ENCODE assay signal across 18 cellular contexts in the genomic region with DNA sequence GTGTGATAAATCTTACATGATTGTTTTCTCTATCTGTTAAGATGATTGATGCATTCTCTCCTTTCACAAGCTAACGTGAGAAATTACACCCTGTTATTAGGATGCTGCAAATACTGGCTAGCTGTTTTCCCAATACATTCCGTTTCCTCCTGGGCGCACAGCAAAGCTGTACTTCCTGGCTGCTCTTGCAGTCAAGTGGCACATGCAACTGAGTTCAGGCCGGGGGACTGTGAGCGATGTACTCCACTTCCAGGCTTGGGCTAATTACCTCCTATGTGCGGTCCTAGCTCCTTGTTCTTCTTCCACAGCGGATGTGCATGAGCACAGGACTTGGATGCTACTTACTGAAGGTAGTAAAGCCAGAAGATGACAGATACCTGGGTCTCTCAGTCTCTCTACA.
DNase-seq lines count a peak whose midpoint lies in the region; ATAC-seq and TF ChIP-seq lines count a peak whose summit lies in the region.
"Had no signal": no experiment of that assay in that cellular context is flagged by ENCODE, and none has a peak within 500 bp of the region (broad histone marks: within the 10 kb centered on the region; RNA-seq: fewer than 3 reads in every experiment).

No MANE protein-coding gene starts in this region.

- intact Hi-C loops in upper lobe of right lung (cut with DNase I) = no loop called here

- H3K27ac ChIP-seq in HEK293 (ENCODE audit: extremely low read depth, low read depth, low read length) (no peak overlapping the region), upper lobe of right lung (no peak overlapping the region)
- H3K27ac ChIP-seq: KMS-11 had no signal

- H3K27ac Mint-ChIP-seq in activated naive CD4-positive, alpha-beta T cell treated with anti-CD3 and anti-CD28 coated beads, Interleukin-2, amount 10 ng/mL, durations not matched to agents 7 days and 5 days = no peak overlapping the region
- H3K27ac Mint-ChIP-seq: CD8-positive, alpha-beta memory T cell had no signal

- H3K4me3 Mint-ChIP-seq in activated naive CD4-positive, alpha-beta T cell treated with anti-CD3 and anti-CD28 coated beads, Interleukin-2, amount 10 ng/mL, durations not matched to agents 7 days and 5 days = no peak overlapping the region
- H3K4me3 Mint-ChIP-seq: CD8-positive, alpha-beta memory T cell had no signal

- peak; percentile 43 for ATAC-seq in upper lobe of right lung
- ATAC-seq: Panc1, Right ventricle myocardium inferior had no signal

- H3K27me3 Mint-ChIP-seq in activated naive CD4-positive, alpha-beta T cell treated with anti-CD3 and anti-CD28 coated beads, Interleukin-2, amount 10 ng/mL, durations not matched to agents 7 days and 5 days = no peaks in the 10 kb centered on the region
- H3K27me3 Mint-ChIP-seq: CD8-positive, alpha-beta memory T cell had no signal

- H3K4me1 ChIP-seq in HEK293 (ENCODE audit: control insufficient read depth, insufficient read depth, low read length) (no peaks in the 10 kb centered on the region), upper lobe of right lung (no peaks in the 10 kb centered on the region)

- no peaks in the 10 kb centered on the region for H3K27me3 ChIP-seq in upper lobe of right lung

- H3K4me1 Mint-ChIP-seq in activated naive CD4-positive, alpha-beta T cell treated with anti-CD3 and anti-CD28 coated beads, Interleukin-2, amount 10 ng/mL, durations not matched to agents 7 days and 5 days = no peaks in the 10 kb centered on the region
- H3K4me1 Mint-ChIP-seq: CD8-positive, alpha-beta memory T cell had no signal

- POLR2A ChIA-PET in HEK293 (lab: Yijun Ruan, JAX) = no interaction called here

- CTCF ChIA-PET in HEK293 (lab: Yijun Ruan, JAX) = no interaction called here
- CTCF ChIA-PET in activated naive CD4-positive, alpha-beta T cell treated with anti-CD3 and anti-CD28 coated beads, Interleukin-2, amount 10 ng/mL, durations not matched to agents 7 days and 5 days (lab: Charles Lee) = no interaction called here

- H3K9me3 ChIP-seq in HEK293 (ENCODE audit: control insufficient read depth, insufficient read depth, low read depth, low read length) = no peaks in the 10 kb centered on the region
- no peaks in the 10 kb centered on the region for H3K9me3 ChIP-seq in upper lobe of right lung
- H3K9me3 ChIP-seq: MG63, SK-N-SH had no signal

- H3K36me3 ChIP-seq in HEK293 (ENCODE audit: control insufficient read depth in 2 of 2, insufficient read depth in 1 of 2, low read length in 2 of 2) = no peaks in the 10 kb centered on the region
- H3K36me3 ChIP-seq in upper lobe of right lung = no peaks in the 10 kb centered on the region
- H3K36me3 ChIP-seq: MG63 had no signal

- peaks cover 11% of the 10 kb centered on the region for H3K9me3 Mint-ChIP-seq in activated naive CD4-positive, alpha-beta T cell treated with anti-CD3 and anti-CD28 coated beads, Interleukin-2, amount 10 ng/mL, durations not matched to agents 7 days and 5 days
- H3K9me3 Mint-ChIP-seq: CD8-positive, alpha-beta memory T cell had no signal

- no peak for TF ChIP-seq CTCF in HEK293 (tag by site-specific recombination; IDR thresholded peaks at IDR 0.05)
- TF ChIP-seq CTCF in upper lobe of right lung (IDR thresholded peaks at IDR 0.05) = no peak

- DNase-seq in NCI-H460 (ENCODE audit: extremely low read depth, low read depth) (peak; percentile 94), kidney tubule cell (ENCODE audit: low spot score) (peak; percentile 36), upper lobe of right lung (no peak), DMS79 (lab: John Stamatoyannopoulos, UW) (no peak), COLO829 (ENCODE audit: low spot score) (no peak)
- DNase-seq in activated naive CD4-positive, alpha-beta T cell treated with anti-CD3 and anti-CD28 coated beads, Interleukin-2, amount 10 ng/mL, durations not matched to agents 7 days and 5 days = no peak
- DNase-seq: CD8-positive, alpha-beta memory T cell; DMS 273 treated with DMSO at 0.1 percent for 48 hours; MG63; NCI-H1092 treated with DMSO at 0.1 percent for 48 hours; NCI-H187; NCI-H2171; NCI-H524 treated with DMSO at 0.1 percent for 48 hours; SK-N-SH had no signal

- H3K36me3 Mint-ChIP-seq in activated naive CD4-positive, alpha-beta T cell treated with anti-CD3 and anti-CD28 coated beads, Interleukin-2, amount 10 ng/mL, durations not matched to agents 7 days and 5 days = peaks cover 4% of the 10 kb centered on the region
- H3K36me3 Mint-ChIP-seq: CD8-positive, alpha-beta memory T cell had no signal

- H3K4me3 ChIP-seq in HEK293 (ENCODE audit: low read depth, low read length) (no peak overlapping the region), upper lobe of right lung (no peak overlapping the region)
- H3K4me3 ChIP-seq: MG63 had no signal

TF ChIP-seq in HEK293, 187 proteins besides CTCF, POLR2A, EP300 and RAD21 (continues in another document):
- TF ChIP-seq, protein P1, sequence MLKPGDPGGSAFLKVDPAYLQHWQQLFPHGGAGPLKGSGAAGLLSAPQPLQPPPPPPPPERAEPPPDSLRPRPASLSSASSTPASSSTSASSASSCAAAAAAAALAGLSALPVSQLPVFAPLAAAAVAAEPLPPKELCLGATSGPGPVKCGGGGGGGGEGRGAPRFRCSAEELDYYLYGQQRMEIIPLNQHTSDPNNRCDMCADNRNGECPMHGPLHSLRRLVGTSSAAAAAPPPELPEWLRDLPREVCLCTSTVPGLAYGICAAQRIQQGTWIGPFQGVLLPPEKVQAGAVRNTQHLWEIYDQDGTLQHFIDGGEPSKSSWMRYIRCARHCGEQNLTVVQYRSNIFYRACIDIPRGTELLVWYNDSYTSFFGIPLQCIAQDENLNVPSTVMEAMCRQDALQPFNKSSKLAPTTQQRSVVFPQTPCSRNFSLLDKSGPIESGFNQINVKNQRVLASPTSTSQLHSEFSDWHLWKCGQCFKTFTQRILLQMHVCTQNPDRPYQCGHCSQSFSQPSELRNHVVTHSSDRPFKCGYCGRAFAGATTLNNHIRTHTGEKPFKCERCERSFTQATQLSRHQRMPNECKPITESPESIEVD (tag by site-specific recombination; IDR thresholded peaks at IDR 0.05) = no peak
- TF ChIP-seq ZNF184 (tag by site-specific recombination; IDR thresholded peaks at IDR 0.05) (no peak), ZNF677 (tag by site-specific recombination; IDR thresholded peaks at IDR 0.05) (no peak), ZIC2 (tag by site-specific recombination; IDR thresholded peaks at IDR 0.05) (no peak), ZNF426 (tag by site-specific recombination; IDR thresholded peaks at IDR 0.05) (no peak), ZNF354C (tag by site-specific recombination; IDR thresholded peaks at IDR 0.05; ENCODE audit: borderline replicate concordance, low read depth) (no peak), ZNF266 (tag by site-specific recombination; IDR thresholded peaks at IDR 0.05; ENCODE audit: low read depth) (peak; percentile 56; the same call in 1 of the 2 replicates)
- TF ChIP-seq, protein P2, sequence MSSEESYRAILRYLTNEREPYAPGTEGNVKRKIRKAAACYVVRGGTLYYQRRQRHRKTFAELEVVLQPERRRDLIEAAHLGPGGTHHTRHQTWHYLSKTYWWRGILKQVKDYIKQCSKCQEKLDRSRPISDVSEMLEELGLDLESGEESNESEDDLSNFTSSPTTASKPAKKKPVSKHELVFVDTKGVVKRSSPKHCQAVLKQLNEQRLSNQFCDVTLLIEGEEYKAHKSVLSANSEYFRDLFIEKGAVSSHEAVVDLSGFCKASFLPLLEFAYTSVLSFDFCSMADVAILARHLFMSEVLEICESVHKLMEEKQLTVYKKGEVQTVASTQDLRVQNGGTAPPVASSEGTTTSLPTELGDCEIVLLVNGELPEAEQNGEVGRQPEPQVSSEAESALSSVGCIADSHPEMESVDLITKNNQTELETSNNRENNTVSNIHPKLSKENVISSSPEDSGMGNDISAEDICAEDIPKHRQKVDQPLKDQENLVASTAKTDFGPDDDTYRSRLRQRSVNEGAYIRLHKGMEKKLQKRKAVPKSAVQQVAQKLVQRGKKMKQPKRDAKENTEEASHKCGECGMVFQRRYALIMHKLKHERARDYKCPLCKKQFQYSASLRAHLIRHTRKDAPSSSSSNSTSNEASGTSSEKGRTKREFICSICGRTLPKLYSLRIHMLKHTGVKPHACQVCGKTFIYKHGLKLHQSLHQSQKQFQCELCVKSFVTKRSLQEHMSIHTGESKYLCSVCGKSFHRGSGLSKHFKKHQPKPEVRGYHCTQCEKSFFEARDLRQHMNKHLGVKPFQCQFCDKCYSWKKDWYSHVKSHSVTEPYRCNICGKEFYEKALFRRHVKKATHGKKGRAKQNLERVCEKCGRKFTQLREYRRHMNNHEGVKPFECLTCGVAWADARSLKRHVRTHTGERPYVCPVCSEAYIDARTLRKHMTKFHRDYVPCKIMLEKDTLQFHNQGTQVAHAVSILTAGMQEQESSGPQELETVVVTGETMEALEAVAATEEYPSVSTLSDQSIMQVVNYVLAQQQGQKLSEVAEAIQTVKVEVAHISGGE (tag by site-specific recombination; conservative IDR thresholded peaks at IDR 0.05; ENCODE audit: low read depth) = 0 out of 2 replicates have a peak, but pooled peaks have one; percentile 29
- TF ChIP-seq, protein P3, sequence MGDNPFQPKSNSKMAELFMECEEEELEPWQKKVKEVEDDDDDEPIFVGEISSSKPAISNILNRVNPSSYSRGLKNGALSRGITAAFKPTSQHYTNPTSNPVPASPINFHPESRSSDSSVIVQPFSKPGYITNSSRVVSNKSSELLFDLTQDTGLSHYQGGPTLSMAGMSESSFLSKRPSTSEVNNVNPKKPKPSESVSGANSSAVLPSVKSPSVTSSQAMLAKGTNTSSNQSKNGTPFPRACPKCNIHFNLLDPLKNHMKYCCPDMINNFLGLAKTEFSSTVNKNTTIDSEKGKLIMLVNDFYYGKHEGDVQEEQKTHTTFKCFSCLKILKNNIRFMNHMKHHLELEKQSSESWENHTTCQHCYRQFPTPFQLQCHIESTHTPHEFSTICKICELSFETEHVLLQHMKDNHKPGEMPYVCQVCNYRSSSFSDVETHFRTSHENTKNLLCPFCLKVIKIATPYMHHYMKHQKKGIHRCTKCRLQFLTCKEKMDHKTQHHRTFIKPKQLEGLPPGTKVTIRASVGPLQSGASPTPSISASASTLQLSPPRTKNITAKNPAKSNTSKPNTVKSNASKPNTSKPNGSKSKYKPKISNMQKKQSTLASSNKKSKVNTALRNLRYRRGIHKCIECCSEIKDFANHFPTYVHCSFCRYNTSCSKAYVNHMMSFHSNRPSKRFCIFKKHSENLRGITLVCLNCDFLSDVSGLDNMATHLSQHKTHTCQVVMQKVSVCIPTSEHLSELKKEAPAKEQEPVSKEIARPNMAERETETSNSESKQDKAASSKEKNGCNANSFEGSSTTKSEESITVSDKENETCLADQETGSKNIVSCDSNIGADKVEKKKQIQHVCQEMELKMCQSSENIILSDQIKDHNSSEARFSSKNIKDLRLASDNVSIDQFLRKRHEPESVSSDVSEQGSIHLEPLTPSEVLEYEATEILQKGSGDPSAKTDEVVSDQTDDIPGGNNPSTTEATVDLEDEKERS (tag by site-specific recombination; IDR thresholded peaks at IDR 0.05) = no peak

Comparison
In these comparisons a context has a peak if more than half of its experiments do, and no peak if none do; other contexts are left out.
1. DNase-seq: peak in NCI-H460 (single experiment) and kidney tubule cell (single experiment); none in upper lobe of right lung (single experiment), activated naive CD4-positive, alpha-beta T cell treated with anti-CD3 and anti-CD28 coated beads, Interleukin-2, amount 10 ng/mL, durations not matched to agents 7 days and 5 days (single experiment), DMS79 (single experiment) and COLO829 (single experiment).